Comparison of ENCODE assay signal across 7 cellular contexts in genomic region chr10:68600041-68600778, GRCh38.
DNase-seq lines count a peak whose midpoint lies in the region; ATAC-seq, FAIRE-seq and TF ChIP-seq lines count a peak whose summit lies in the region.

No MANE protein-coding gene starts in this region.

- FAIRE-seq in GM18507 (lab: Jason Lieb, UNC): peak; percentile 83

- TF ChIP-seq CTCF in cardiac fibroblast (IDR thresholded peaks at IDR 0.05; ENCODE audit: low read depth, low read length): no peak

- peak overlapping the region; percentile 26 to 54 for H3K4me3 ChIP-seq in cardiac fibroblast (replicated peaks in 1 of 2; ENCODE audit: low read depth in 2 of 2, low read length in 2 of 2)
- H3K4me3 ChIP-seq in skin epidermis: peak overlapping the region; percentile 28 to 45 (median 37)

- peak; percentile 43 for DNase-seq in GM18507 (ENCODE audit: extremely low spot score, insufficient read length, low read depth)
- DNase-seq in NCI-H2029 (lab: John Stamatoyannopoulos, UW): peak; percentile 77
- peak; percentile 77 for DNase-seq in UCSD-AML1 (lab: John Stamatoyannopoulos, UW; ENCODE audit: unreplicated experiment)
- DNase-seq in cardiac fibroblast (ENCODE audit: low read depth in 2 of 2): peak; percentile 77 to 89
- DNase-seq in iPS-NIHi11 (ENCODE audit: low spot score): peak; percentile 90

- peak overlapping the region in 20 of 21 experiments; percentile 19 to 86 (median 72) for H3K27ac ChIP-seq in skin epidermis

- peak; percentile 78 for ATAC-seq in HG02943 (IDR thresholded peaks at IDR 0.05; ENCODE audit: low read depth, unreplicated experiment)

Comparison
In these comparisons a context has a peak if more than half of its experiments do, and no peak if none do; other contexts are left out.
1. Peak in every context shown above with its lines: DNase-seq, ATAC-seq, H3K4me3 ChIP-seq and H3K27ac ChIP-seq.